Comparison of ENCODE assay signal across 18 cellular contexts in the genomic region with DNA sequence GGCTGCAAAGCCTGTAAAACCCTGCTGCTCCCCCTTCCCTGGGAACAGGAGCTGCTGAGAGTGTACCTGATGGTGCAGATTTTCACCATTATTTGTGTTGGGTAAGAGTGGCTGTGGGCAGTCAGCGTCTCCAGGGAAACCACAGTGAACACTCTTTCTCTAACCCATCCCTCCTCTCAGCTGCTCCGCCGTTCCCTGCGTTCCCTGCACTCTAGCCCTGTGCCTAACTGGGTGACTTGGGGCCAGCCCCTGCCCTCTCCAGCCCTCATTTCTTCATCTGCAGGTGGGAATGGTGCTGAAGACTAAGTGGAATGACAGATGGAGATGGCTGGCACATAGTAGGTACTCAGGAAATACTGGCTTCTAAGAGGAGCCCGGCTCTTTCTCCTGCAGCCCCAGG.
A peak's percentile ranks its signal among the peaks of the same experiment; 100 is the strongest.
DNase-seq lines count a peak whose midpoint lies in the region; ATAC-seq, FAIRE-seq and TF ChIP-seq lines count a peak whose summit lies in the region.
"Had no signal": no experiment of that assay in that cellular context is flagged by ENCODE, and none has a peak within 500 bp of the region (broad histone marks: within the 10 kb centered on the region; RNA-seq: fewer than 3 reads in every experiment).

No MANE protein-coding gene starts in this region.

- H3K4me1 ChIP-seq in neuronal stem cell (ENCODE audit: control insufficient read depth in 2 of 2, insufficient read depth in 1 of 2, low read depth in 1 of 2, low read length in 2 of 2) = peaks cover 13 to 18% of the 10 kb centered on the region in 2 donors

- no peak overlapping the region for H3K4ac ChIP-seq in neuronal stem cell (ENCODE audit: low read length)

- no peak overlapping the region for H2AFZ ChIP-seq in neuronal stem cell (ENCODE audit: low read length)
- H2AFZ ChIP-seq: GM23338 had no signal

- H2BK15ac ChIP-seq in neuronal stem cell (ENCODE audit: low read length) = peak overlapping the region; percentile 70

- H3K36me3 ChIP-seq in bronchial epithelial cell (ENCODE audit: control insufficient read depth, insufficient read depth, low read length) = no peaks in the 10 kb centered on the region
- H3K36me3 ChIP-seq in neuronal stem cell (replicated peaks in 1 of 2; ENCODE audit: control insufficient read depth in 2 of 2, insufficient read depth in 2 of 2, low read length in 2 of 2) = no peaks in the 10 kb centered on the region
- H3K36me3 ChIP-seq: BLaER1 treated with 17β-estradiol and CSF1 and Interleukin-3, amounts not matched to agents 10 nM and 100 nM had no signal

- FAIRE-seq in bronchial epithelial cell (lab: Jason Lieb, UNC) = peak; percentile 32
- FAIRE-seq: GM12878, GM18507, HepG2 had no signal

- ATAC-seq in stimulated activated naive CD8-positive, alpha-beta T cell treated with anti-CD3 and anti-CD28 coated beads, Interleukin-15, amount 100 ng/mL, for 72 hours = no peak
- ATAC-seq: GM12878, GM23338, HepG2 had no signal

- no CpG with 5 or more reads among the region's 5 CpGs for WGBS in neuronal stem cell (ENCODE audit: extremely low coverage in 2 of 2, insufficient read length in 2 of 2, insufficient replicate concordance in 1 of 2), 2 donors

- TF ChIP-seq CTCF in bronchial epithelial cell (IDR thresholded peaks at IDR 0.05; ENCODE audit: insufficient read depth, low read length, severe bottlenecking) = no peak

- no peak overlapping the region for H3K14ac ChIP-seq in neuronal stem cell (ENCODE audit: low read length)

- H3K27ac Mint-ChIP-seq in stimulated activated naive CD8-positive, alpha-beta T cell treated with anti-CD3 and anti-CD28 coated beads, Interleukin-15, amount 100 ng/mL, for 72 hours = no peak overlapping the region
- H3K27ac Mint-ChIP-seq: CD4-positive, CD25-positive, alpha-beta regulatory T cell; GM23338 had no signal

- H3K4me3 ChIP-seq in bronchial epithelial cell (ENCODE audit: low read depth, low read length) = no peak overlapping the region
- no peak overlapping the region for H3K4me3 ChIP-seq in neuronal stem cell (ENCODE audit: low read length in 2 of 2)
- H3K4me3 ChIP-seq: BLaER1 treated with 17β-estradiol and CSF1 and Interleukin-3, amounts not matched to agents 10 nM and 100 nM; GM12878; GM23338 had no signal

- H4K91ac ChIP-seq in neuronal stem cell (ENCODE audit: low read depth, low read length, poor library complexity) = no peak overlapping the region

- H3K9me3 ChIP-seq in neuronal stem cell (replicated peaks in 1 of 2; ENCODE audit: control insufficient read depth in 2 of 2, insufficient read depth in 1 of 2, low read depth in 1 of 2, low read length in 2 of 2) = peaks cover 0 to 5% of the 10 kb centered on the region in 2 donors
- H3K9me3 ChIP-seq: BLaER1 treated with 17β-estradiol and CSF1 and Interleukin-3, amounts not matched to agents 10 nM and 100 nM had no signal

- H2BK120ac ChIP-seq in neuronal stem cell (ENCODE audit: low read depth, low read length) = no peak overlapping the region

- no peak overlapping the region for H3K9ac ChIP-seq in neuronal stem cell (ENCODE audit: low read depth, low read length, poor library complexity)
- H3K9ac ChIP-seq: BLaER1 treated with 17β-estradiol and CSF1 and Interleukin-3, amounts not matched to agents 10 nM and 100 nM had no signal

- no peaks in the 10 kb centered on the region for H3K4me1 Mint-ChIP-seq in stimulated activated naive CD8-positive, alpha-beta T cell treated with anti-CD3 and anti-CD28 coated beads, Interleukin-15, amount 100 ng/mL, for 72 hours
- H3K4me1 Mint-ChIP-seq: CD4-positive, CD25-positive, alpha-beta regulatory T cell had no signal

- no peak overlapping the region for H2BK12ac ChIP-seq in neuronal stem cell (ENCODE audit: low read length)

- DNase-seq in NCI-H82 (lab: John Stamatoyannopoulos, UW) (peak; percentile 26), NCI-H82 treated with DMSO at 0.1 percent for 48 hours (lab: John Stamatoyannopoulos, UW; ENCODE audit: unreplicated experiment) (no peak), bronchial epithelial cell (ENCODE audit: low read depth) (no peak), neuronal stem cell (ENCODE audit: low spot score) (no peak), NCI-H128 (lab: John Stamatoyannopoulos, UW; ENCODE audit: unreplicated experiment) (no peak), SHP77 (lab: John Stamatoyannopoulos, UW) (no peak)
- DNase-seq in stimulated activated naive CD8-positive, alpha-beta T cell treated with anti-CD3 and anti-CD28 coated beads, Interleukin-15, amount 100 ng/mL, for 72 hours = no peak
- DNase-seq: ACHN; Calu3; CD4-positive, CD25-positive, alpha-beta regulatory T cell; DMS 273 treated with DMSO at 0.1 percent for 48 hours; DMS79; H7 had no signal

- H3K27me3 ChIP-seq in bronchial epithelial cell (ENCODE audit: control insufficient read depth, insufficient read depth, low read length) (peaks cover 2% of the 10 kb centered on the region), neuronal stem cell (ENCODE audit: control insufficient read depth in 3 of 3, insufficient read depth in 3 of 3, low read depth in 1 of 3, low read length in 3 of 3) (peaks cover 0 to 3% (median 0%) of the 10 kb centered on the region in 3 experiments)
- H3K27me3 ChIP-seq: BLaER1 treated with 17β-estradiol and CSF1 and Interleukin-3, amounts not matched to agents 10 nM and 100 nM had no signal

- peak overlapping the region; percentile 40 for H3K23ac ChIP-seq in neuronal stem cell (ENCODE audit: low read depth, low read length, poor library complexity)

- no peak overlapping the region for H2AK5ac ChIP-seq in neuronal stem cell (ENCODE audit: low read depth, low read length)

- H3K27me3 Mint-ChIP-seq in stimulated activated naive CD8-positive, alpha-beta T cell treated with anti-CD3 and anti-CD28 coated beads, Interleukin-15, amount 100 ng/mL, for 72 hours = peaks cover 4% of the 10 kb centered on the region
- H3K27me3 Mint-ChIP-seq: CD4-positive, CD25-positive, alpha-beta regulatory T cell had no signal

- H4K8ac ChIP-seq in neuronal stem cell (ENCODE audit: low read depth, low read length) = no peak overlapping the region

- no peak overlapping the region for H2BK5ac ChIP-seq in neuronal stem cell (ENCODE audit: low read length)

- H3K79me1 ChIP-seq in neuronal stem cell (ENCODE audit: low read depth, low read length) = no peaks in the 10 kb centered on the region

- H3K27ac ChIP-seq in neuronal stem cell (replicated peaks; ENCODE audit: low read length) = no peak overlapping the region
- H3K27ac ChIP-seq: BLaER1 treated with 17β-estradiol and CSF1 and Interleukin-3, amounts not matched to agents 10 nM and 100 nM had no signal

- H3K9me3 Mint-ChIP-seq in stimulated activated naive CD8-positive, alpha-beta T cell treated with anti-CD3 and anti-CD28 coated beads, Interleukin-15, amount 100 ng/mL, for 72 hours = no peaks in the 10 kb centered on the region
- H3K9me3 Mint-ChIP-seq: CD4-positive, CD25-positive, alpha-beta regulatory T cell; GM23338 had no signal

- no peak overlapping the region for H3K4me3 Mint-ChIP-seq in stimulated activated naive CD8-positive, alpha-beta T cell treated with anti-CD3 and anti-CD28 coated beads, Interleukin-15, amount 100 ng/mL, for 72 hours
- H3K4me3 Mint-ChIP-seq: CD4-positive, CD25-positive, alpha-beta regulatory T cell; GM23338 had no signal

- no peak overlapping the region for H3K4me2 ChIP-seq in neuronal stem cell (ENCODE audit: insufficient read depth, low read length, poor library complexity, severe bottlenecking)
- H3K4me2 ChIP-seq: BLaER1 treated with 17β-estradiol and CSF1 and Interleukin-3, amounts not matched to agents 10 nM and 100 nM; GM23338 had no signal

- no peak overlapping the region for H3K18ac ChIP-seq in neuronal stem cell (ENCODE audit: low read length)
